1 cellular context compared by ENCODE assay signal in genomic region chr20:37414133-37414532, GRCh38.
TF ChIP-seq lines count a peak whose summit lies in the region.

No MANE protein-coding gene starts in this region.

TF ChIP-seq in GM23338, 12 proteins besides CTCF, POLR2A, EP300 and RAD21 (continued from another document):
- TF ChIP-seq ZNF462 (CRISPR knock-in tag; IDR thresholded peaks at IDR 0.05), result no peak
- no peak for TF ChIP-seq ZNF114 (CRISPR knock-in tag; IDR thresholded peaks at IDR 0.05)
- no peak for TF ChIP-seq JUNB (IDR thresholded peaks at IDR 0.05; ENCODE audit: unreplicated experiment)
